Comparison of ENCODE assay signal across 20 cellular contexts in the genomic region with DNA sequence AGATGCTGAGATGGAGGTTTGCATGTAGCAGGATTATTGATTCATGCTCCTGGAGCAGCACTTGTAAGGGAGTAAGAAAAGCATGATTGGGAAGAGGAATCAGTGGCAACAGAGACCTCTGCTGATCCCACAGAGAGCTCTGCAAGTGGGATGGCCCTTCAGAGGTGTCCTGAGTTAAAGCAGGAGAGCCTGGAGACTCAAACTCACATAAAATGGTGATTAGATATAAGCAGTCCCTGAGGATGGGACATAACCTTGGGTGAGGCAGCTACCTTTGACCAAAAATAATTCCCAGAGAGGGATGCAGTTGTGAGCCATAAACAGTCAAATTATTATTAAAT. TPM values are rescaled to one million over a fixed set of nuclear protein-coding genes. Genes with fewer than 3 reads are reported as not detected.
A peak's percentile ranks its signal among the peaks of the same experiment; 100 is the strongest.
DNase-seq lines count a peak whose midpoint lies in the region; ATAC-seq, FAIRE-seq and TF ChIP-seq lines count a peak whose summit lies in the region.
"Had no signal": no experiment of that assay in that cellular context is flagged by ENCODE, and none has a peak within 500 bp of the region (broad histone marks: within the 10 kb centered on the region; RNA-seq: fewer than 3 reads in every experiment).

No MANE protein-coding gene starts in this region.

- no peaks in the 10 kb centered on the region for H3K36me3 ChIP-seq in PC-3 (ENCODE audit: low read depth, low read length)
- H3K36me3 ChIP-seq in neural progenitor cell = peaks cover 2% of the 10 kb centered on the region
- H3K36me3 ChIP-seq: HAP-1 had no signal

- no peaks in the 10 kb centered on the region for H3F3A ChIP-seq in PC-3 (ENCODE audit: low read length, unreplicated experiment)
- H3F3A ChIP-seq in neural progenitor cell (ENCODE audit: low read depth) = no peaks in the 10 kb centered on the region

- H3K4me2 ChIP-seq in A549 (peak overlapping the region; percentile 52), PC-3 (ENCODE audit: low read length) (no peak overlapping the region), neural progenitor cell (no peak overlapping the region)

- H3K79me2 ChIP-seq in PC-3 (ENCODE audit: low read length) (no peaks in the 10 kb centered on the region), neural progenitor cell (ENCODE audit: low read depth) (no peaks in the 10 kb centered on the region)

- peaks cover 41% of the 10 kb centered on the region for H3K4me1 ChIP-seq in A549
- H3K4me1 ChIP-seq in PC-3 (ENCODE audit: insufficient read depth, low read length) = no peaks in the 10 kb centered on the region
- H3K4me1 ChIP-seq in neural progenitor cell = peaks cover 1% of the 10 kb centered on the region
- H3K4me1 ChIP-seq: HAP-1 had no signal

- no peak overlapping the region for H3K4me3 Mint-ChIP-seq in neural progenitor cell
- H3K4me3 Mint-ChIP-seq: CD4-positive, alpha-beta memory T cell; HFFc6 had no signal

- H3K9me2 ChIP-seq in PC-3 (replicated peaks; ENCODE audit: low read length) = no peaks in the 10 kb centered on the region

- peaks cover 4% of the 10 kb centered on the region for H3K27me3 Mint-ChIP-seq in neural progenitor cell (ENCODE audit: insufficient read depth, low read depth)

- DNase-seq in A549 (ENCODE audit: low read depth in 1 of 2, low spot score in 1 of 2) (peak in 1 of 2 experiments; percentile 56), PC-3 (no peak), neural progenitor cell (ENCODE audit: low spot score) (no peak), MV-4-11 (lab: John Stamatoyannopoulos, UW) (no peak)
- DNase-seq: C1 segment of cervical spinal cord; Calu3; CD4-positive, alpha-beta memory T cell; COR-L47; DMS79 treated with DMSO at 0.1 percent for 48 hours; GOT3 had no signal

- peak in 1 of 2 experiments; percentile 35; a peak in 1 of 5 replicates for TF ChIP-seq RAD21 in A549 (conservative IDR thresholded peaks at IDR 0.05 in 1 of 2, IDR thresholded peaks at IDR 0.05 in 1 of 2)

- FAIRE-seq in A549 (lab: Jason Lieb, UNC) = no peak
- FAIRE-seq: A204.1, G401.6, GM12892, GM19239, H54 had no signal

- POLR2A ChIA-PET in A549 (lab: Yijun Ruan, JAX) (no interaction called here), PC-3 (lab: Charles Lee; ENCODE audit: unreplicated experiment) (no interaction called here)

- H3K27me3 ChIP-seq in PC-3 (ENCODE audit: low read length) = no peaks in the 10 kb centered on the region
- H3K27me3 ChIP-seq in neural progenitor cell = no peaks in the 10 kb centered on the region

- TF ChIP-seq CTCF in A549 (IDR thresholded peaks at IDR 0.05) = no peak
- TF ChIP-seq CTCF in PC-3 (conservative IDR thresholded peaks at IDR 0.05; ENCODE audit: low read depth, low read length) = no peak
- TF ChIP-seq CTCF in neural progenitor cell (IDR thresholded peaks at IDR 0.05) = no peak

- H3K9ac ChIP-seq in PC-3 (ENCODE audit: low read length) (no peak overlapping the region), neural progenitor cell (no peak overlapping the region)

- intact Hi-C loops in PC-3 (cut with micrococcal nuclease) = no loop called here

- peak; percentile 52 to 82; a peak in 4 of 6 replicates for ATAC-seq in A549
- ATAC-seq in PC-3 = peak; percentile 22; the same call in 1 of the 2 replicates
- ATAC-seq in GM21515 (IDR thresholded peaks at IDR 0.05; ENCODE audit: unreplicated experiment) = no peak
- no peak for ATAC-seq in HG02884 (IDR thresholded peaks at IDR 0.05; ENCODE audit: unreplicated experiment)

- peaks cover 3% of the 10 kb centered on the region for H3K4me1 Mint-ChIP-seq in neural progenitor cell
- H3K4me1 Mint-ChIP-seq: CD4-positive, alpha-beta memory T cell had no signal

- BruUV-seq in PC-3 (replicated peaks; lab: Mats Ljungman, UMichigan) = no TSS peak

- H3K9me3 Mint-ChIP-seq in neural progenitor cell = peaks cover 3% of the 10 kb centered on the region
- H3K9me3 Mint-ChIP-seq: CD4-positive, alpha-beta memory T cell; HFFc6 had no signal

- H3K4me3 ChIP-seq in A549 (no peak overlapping the region), PC-3 (ENCODE audit: low read length) (no peak overlapping the region), neural progenitor cell (no peak overlapping the region)
- H3K4me3 ChIP-seq: HAP-1 had no signal

- no peak for TF ChIP-seq EP300 in A549 (IDR thresholded peaks at IDR 0.05)

- H3K27ac Mint-ChIP-seq in neural progenitor cell = no peak overlapping the region
- H3K27ac Mint-ChIP-seq: CD4-positive, alpha-beta memory T cell; HFFc6 had no signal

- H2AFZ ChIP-seq in PC-3 (ENCODE audit: low read length) (no peak overlapping the region), neural progenitor cell (replicated peaks) (peak overlapping the region; percentile 63)

- H3K36me3 Mint-ChIP-seq in neural progenitor cell = peaks cover 2% of the 10 kb centered on the region
- H3K36me3 Mint-ChIP-seq: CD4-positive, alpha-beta memory T cell had no signal

- TF ChIP-seq POLR2A in A549 (IDR thresholded peaks at IDR 0.05; ENCODE audit: low read length) = no peak

- CTCF ChIA-PET in A549 (lab: Yijun Ruan, JAX) (interaction anchor here (0.7 to 3.9 kb wide), 16 partner anchors 10 to 326 kb away, joined by 3 to 31 read pairs (median 5); no protein-coding TSS in a partner anchor), PC-3 (lab: Charles Lee) (no interaction called here)

- H3K9me3 ChIP-seq in A549 = no peaks in the 10 kb centered on the region
- H3K9me3 ChIP-seq in PC-3 (ENCODE audit: low read length) = no peaks in the 10 kb centered on the region
- H3K9me3 ChIP-seq in neural progenitor cell (ENCODE audit: low read depth) = no peaks in the 10 kb centered on the region
- H3K9me3 ChIP-seq: HAP-1 had no signal

- H3K27ac ChIP-seq in A549 = peak overlapping the region; percentile 70 to 75
- no peak overlapping the region for H3K27ac ChIP-seq in PC-3 (ENCODE audit: low read length)
- no peak overlapping the region for H3K27ac ChIP-seq in neural progenitor cell
- H3K27ac ChIP-seq: 22Rv1 had no signal

- H4K20me1 ChIP-seq in PC-3 (ENCODE audit: low read length) (no peaks in the 10 kb centered on the region), neural progenitor cell (ENCODE audit: low read depth) (no peaks in the 10 kb centered on the region)

TF ChIP-seq in A549, 52 proteins besides CTCF, POLR2A, EP300 and RAD21:
- no peak for TF ChIP-seq EHF (CRISPR knock-in tag; IDR thresholded peaks at IDR 0.05)
- TF ChIP-seq TP53 (CRISPR knock-in tag; IDR thresholded peaks at IDR 0.05) = no peak
- TF ChIP-seq HOXA7 (CRISPR knock-in tag; IDR thresholded peaks at IDR 0.05) = no peak
- TF ChIP-seq, protein P1, sequence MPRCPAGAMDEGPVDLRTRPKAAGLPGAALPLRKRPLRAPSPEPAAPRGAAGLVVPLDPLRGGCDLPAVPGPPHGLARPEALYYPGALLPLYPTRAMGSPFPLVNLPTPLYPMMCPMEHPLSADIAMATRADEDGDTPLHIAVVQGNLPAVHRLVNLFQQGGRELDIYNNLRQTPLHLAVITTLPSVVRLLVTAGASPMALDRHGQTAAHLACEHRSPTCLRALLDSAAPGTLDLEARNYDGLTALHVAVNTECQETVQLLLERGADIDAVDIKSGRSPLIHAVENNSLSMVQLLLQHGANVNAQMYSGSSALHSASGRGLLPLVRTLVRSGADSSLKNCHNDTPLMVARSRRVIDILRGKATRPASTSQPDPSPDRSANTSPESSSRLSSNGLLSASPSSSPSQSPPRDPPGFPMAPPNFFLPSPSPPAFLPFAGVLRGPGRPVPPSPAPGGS (IDR thresholded peaks at IDR 0.05) = no peak
- no peak for TF ChIP-seq EHMT2 (IDR thresholded peaks at IDR 0.05; ENCODE audit: low read depth)

RNA-seq across cellular contexts. Expression of a gene that starts 25.4 kb away (rescaled TPM):
- polyA plus RNA-seq in A549 (2011; rRNA removed) (21.2 and 30.2 TPM in 2 replicates), A549 (2017; fragmentation: RNase III; extraction: RNeasy Plus Mini Kit Qiagen cat#74134 plus additional on column Dnase treatment) (5.6 to 7.3 TPM (median 6.4 TPM) in 3 replicates)
- 3.3 and 3.5 TPM in 2 replicates for polyA plus RNA-seq in A549 (2012; cell fraction: cytosol; rRNA removed)
- polyA plus RNA-seq in A549 (2012; cell fraction: nucleus; rRNA removed) = 2.2 and 3.9 TPM in 2 replicates
- polyA minus RNA-seq in A549 (2011; rRNA and poly(A)+ RNA removed) = 30.7 and 37.6 TPM in 2 replicates
- total RNA-seq in PC-3 (2014; rRNA removed) (5.0 and 7.1 TPM in 2 replicates), neural progenitor cell (ENCODE audit: low replicate concordance) (1.4 and 2.7 TPM in 2 replicates)
- total RNA-seq: HFFc6 had no signal
- polyA plus RNA-seq: CD4-positive, alpha-beta memory T cell had no signal

Comparison
In these comparisons a context has a peak if more than half of its experiments do, and no peak if none do; other contexts are left out.
1. ATAC-seq: peak in A549 (2 of 2) and PC-3 (single experiment); none in GM21515 (single experiment) and HG02884 (single experiment).
2. H3K27ac ChIP-seq: peak in A549 (2 of 2); none in PC-3 (single experiment) and neural progenitor cell (single experiment).